23 cellular contexts compared by ENCODE assay signal in genomic region chr10:96857613-96858012, GRCh38. TPM values are rescaled to one million over a fixed set of nuclear protein-coding genes. Genes with fewer than 3 reads are reported as not detected.
DNase-seq lines count a peak whose midpoint lies in the region; ATAC-seq, FAIRE-seq and TF ChIP-seq lines count a peak whose summit lies in the region.
"Had no signal": no experiment of that assay in that cellular context is flagged by ENCODE, and none has a peak within 500 bp of the region (broad histone marks: within the 10 kb centered on the region; RNA-seq: fewer than 3 reads in every experiment).

No MANE protein-coding gene starts in this region.

- H3K36me3 ChIP-seq in CD4-positive, CD25-positive, alpha-beta regulatory T cell (ENCODE audit: control insufficient read depth, insufficient read depth, low read length) = peaks cover 13% of the 10 kb centered on the region
- peaks cover 7% of the 10 kb centered on the region; the same call in 2 of the 3 replicates for H3K36me3 ChIP-seq in K562 (ENCODE audit: control insufficient read depth, insufficient read depth, low read length)
- H3K36me3 ChIP-seq: gastroesophageal sphincter had no signal

- no peaks in the 10 kb centered on the region for H3K9me1 ChIP-seq in K562 (ENCODE audit: control insufficient read depth, insufficient read depth, low read length)

- no peak for TF ChIP-seq RAD21 in K562 (CRISPR knock-in tag; conservative IDR thresholded peaks at IDR 0.05 in 1 of 2, IDR thresholded peaks at IDR 0.05 in 1 of 2)

- CTCF ChIA-PET in K562 (lab: Yijun Ruan, JAX; ENCODE audit: low intra/inter-chr PET ratio) = no interaction called here

- no peak for ATAC-seq in CD4-positive, CD25-positive, alpha-beta regulatory T cell (ENCODE audit: low read depth in 2 of 2)
- ATAC-seq in K562 (peak; percentile 58; the same call in 2 of the 3 replicates), GM21619 (IDR thresholded peaks at IDR 0.05; ENCODE audit: unreplicated experiment) (no peak), HG03571 (IDR thresholded peaks at IDR 0.05; ENCODE audit: unreplicated experiment) (no peak), Right ventricle myocardium inferior (no peak)
- ATAC-seq in natural killer cell treated with Interleukin-12 subunit alpha and Interleukin-12 subunit beta and Interleukin-15 and Interleukin-18, amount 100 ng/mL, for 72 hours = no peak
- ATAC-seq: activated T-cell treated with anti-CD3 and anti-CD28 coated beads, Interleukin-2, amount 50 U/mL, for 4 hours; gastroesophageal sphincter; left lobe of liver; T-helper 17 cell had no signal

- H3K4me1 ChIP-seq in CD4-positive, CD25-positive, alpha-beta regulatory T cell (ENCODE audit: control insufficient read depth, insufficient read depth, low read length, poor library complexity, severe bottlenecking) = peaks cover 4% of the 10 kb centered on the region
- H3K4me1 ChIP-seq in K562 (replicated peaks in 1 of 2; ENCODE audit: control insufficient read depth in 2 of 2, insufficient read depth in 2 of 2, low read length in 2 of 2) = peaks cover 0 to 12% of the 10 kb centered on the region in 2 experiments; a peak in 3 of 5 replicates

- H3K4me3 Mint-ChIP-seq in CD4-positive, CD25-positive, alpha-beta regulatory T cell = no peak overlapping the region
- no peak overlapping the region for H3K4me3 Mint-ChIP-seq in natural killer cell treated with Interleukin-12 subunit alpha and Interleukin-12 subunit beta and Interleukin-15 and Interleukin-18, amount 100 ng/mL, for 72 hours
- H3K4me3 Mint-ChIP-seq: activated CD4-positive, alpha-beta memory T cell treated with anti-CD3 and anti-CD28 coated beads for 36 hours; activated T-cell treated with anti-CD3 and anti-CD28 coated beads, Interleukin-2, amount 50 U/mL, for 4 hours; CD8-positive, alpha-beta memory T cell; T-helper 17 cell had no signal

- H3K27me3 ChIP-seq in CD4-positive, CD25-positive, alpha-beta regulatory T cell (ENCODE audit: control insufficient read depth, insufficient read depth, low read length) = no peaks in the 10 kb centered on the region
- H3K27me3 ChIP-seq in K562 (ENCODE audit: control insufficient read depth in 2 of 2, insufficient read depth in 2 of 2, low read length in 2 of 2) = no peaks in the 10 kb centered on the region
- H3K27me3 ChIP-seq: cardiac muscle cell, gastroesophageal sphincter, right atrium auricular region, tibial nerve had no signal

- POLR2A ChIA-PET in K562 (lab: Yijun Ruan, JAX) = no interaction called here

- peaks cover 4% of the 10 kb centered on the region; the same call in 1 of the 2 replicates for H4K20me1 ChIP-seq in K562 (replicated peaks; ENCODE audit: control insufficient read depth, insufficient read depth, low read length)

- in situ Hi-C loops in K562 (cut with MboI) = no loop called here

- no peak for DNase-seq in CD4-positive, CD25-positive, alpha-beta regulatory T cell
- DNase-seq in LHCN-M2 (ENCODE audit: low read depth) = peak; percentile 36
- peak in 1 of 4 experiments; percentile 7 for DNase-seq in K562 (ENCODE audit: extremely low read depth in 1 of 4, low spot score in 3 of 4)
- no peak for DNase-seq in natural killer cell treated with Interleukin-12 subunit alpha and Interleukin-12 subunit beta and Interleukin-15 and Interleukin-18, amount 100 ng/mL, for 72 hours (ENCODE audit: low spot score)
- DNase-seq in Right ventricle myocardium inferior (ENCODE audit: missing footprints) = no peak
- DNase-seq in LoVo (ENCODE audit: low spot score) = no peak
- DNase-seq: activated CD4-positive, alpha-beta memory T cell treated with anti-CD3 and anti-CD28 coated beads for 36 hours; activated T-cell treated with anti-CD3 and anti-CD28 coated beads, Interleukin-2, amount 50 U/mL, for 4 hours; CD8-positive, alpha-beta memory T cell; NCI-H1436 treated with DMSO at 0.1 percent for 48 hours; NCI-H2171 treated with DMSO at 0.1 percent for 48 hours; nucleus accumbens; SIG-M5; T-helper 17 cell; WERI-Rb-1 had no signal

- peak overlapping the region; percentile 5 to 68 (median 34) for H3K27ac Mint-ChIP-seq in CD4-positive, CD25-positive, alpha-beta regulatory T cell
- H3K27ac Mint-ChIP-seq in natural killer cell treated with Interleukin-12 subunit alpha and Interleukin-12 subunit beta and Interleukin-15 and Interleukin-18, amount 100 ng/mL, for 72 hours = peak overlapping the region; percentile 5 to 24

- peaks cover 0 to 3% (median 0%) of the 10 kb centered on the region in 7 donors for H3K9me3 Mint-ChIP-seq in CD4-positive, CD25-positive, alpha-beta regulatory T cell
- no peaks in the 10 kb centered on the region for H3K9me3 Mint-ChIP-seq in natural killer cell treated with Interleukin-12 subunit alpha and Interleukin-12 subunit beta and Interleukin-15 and Interleukin-18, amount 100 ng/mL, for 72 hours
- H3K9me3 Mint-ChIP-seq: activated CD4-positive, alpha-beta memory T cell treated with anti-CD3 and anti-CD28 coated beads for 36 hours; activated T-cell treated with anti-CD3 and anti-CD28 coated beads, Interleukin-2, amount 50 U/mL, for 4 hours; CD8-positive, alpha-beta memory T cell had no signal

- H3K9me3 ChIP-seq in CD4-positive, CD25-positive, alpha-beta regulatory T cell (ENCODE audit: control insufficient read depth in 2 of 2, low read length in 2 of 2) = no peaks in the 10 kb centered on the region
- H3K9me3 ChIP-seq in K562 (replicated peaks; ENCODE audit: control insufficient read depth, insufficient read depth, low read depth, low read length) = no peaks in the 10 kb centered on the region
- H3K9me3 ChIP-seq: gastroesophageal sphincter, right atrium auricular region, tibial nerve had no signal

- H2AFZ ChIP-seq in K562 (ENCODE audit: low read depth, low read length) = no peak overlapping the region

- 79% methylated on average over 3 of the region's 3 CpGs for WGBS in K562 (ENCODE audit: insufficient coverage, low coverage, missing lambda C conversion rate)

- TF ChIP-seq EP300 in K562 (IDR thresholded peaks at IDR 0.05; ENCODE audit: low read length) = no peak

- no peak overlapping the region for H3K9ac ChIP-seq in K562 (ENCODE audit: insufficient read depth in 1 of 2, low read depth in 2 of 2, low read length in 2 of 2)

- no peak for TF ChIP-seq POLR2A in K562 (conservative IDR thresholded peaks at IDR 0.05)

- FAIRE-seq in K562 (lab: Jason Lieb, UNC) = peak; percentile 42
- FAIRE-seq: H1 had no signal

- no peak overlapping the region for H3K27ac ChIP-seq in CD4-positive, CD25-positive, alpha-beta regulatory T cell (ENCODE audit: insufficient read depth, low read length, poor library complexity, severe bottlenecking)
- no peak overlapping the region for H3K27ac ChIP-seq in K562 (ENCODE audit: extremely low read depth, low read depth, low read length)
- H3K27ac ChIP-seq: cardiac muscle cell, gastroesophageal sphincter, right atrium auricular region, tibial nerve, WERI-Rb-1 had no signal

- no TSS peak for BruUV-seq in K562 (replicated peaks; lab: Mats Ljungman, UMichigan)

- no peaks in the 10 kb centered on the region for H3K27me3 Mint-ChIP-seq in CD4-positive, CD25-positive, alpha-beta regulatory T cell
- no peaks in the 10 kb centered on the region for H3K27me3 Mint-ChIP-seq in natural killer cell treated with Interleukin-12 subunit alpha and Interleukin-12 subunit beta and Interleukin-15 and Interleukin-18, amount 100 ng/mL, for 72 hours
- H3K27me3 Mint-ChIP-seq: activated CD4-positive, alpha-beta memory T cell treated with anti-CD3 and anti-CD28 coated beads for 36 hours; CD8-positive, alpha-beta memory T cell; T-helper 17 cell had no signal

- H3K36me3 Mint-ChIP-seq in CD4-positive, CD25-positive, alpha-beta regulatory T cell = peaks cover 39% of the 10 kb centered on the region
- H3K36me3 Mint-ChIP-seq in natural killer cell treated with Interleukin-12 subunit alpha and Interleukin-12 subunit beta and Interleukin-15 and Interleukin-18, amount 100 ng/mL, for 72 hours = no peaks in the 10 kb centered on the region

- peaks cover 27 to 82% (median 68%) of the 10 kb centered on the region in 4 donors for H3K4me1 Mint-ChIP-seq in CD4-positive, CD25-positive, alpha-beta regulatory T cell
- peaks cover 51 to 63% of the 10 kb centered on the region in 2 donors for H3K4me1 Mint-ChIP-seq in natural killer cell treated with Interleukin-12 subunit alpha and Interleukin-12 subunit beta and Interleukin-15 and Interleukin-18, amount 100 ng/mL, for 72 hours (ENCODE audit: low read depth in 2 of 2)

- peaks cover 90% of the 10 kb centered on the region for H3K79me2 ChIP-seq in K562 (ENCODE audit: control insufficient read depth, insufficient read depth, low read length)

- H3K4me2 ChIP-seq in K562 (ENCODE audit: insufficient read depth, low read length) = no peak overlapping the region

- no peak overlapping the region for H3K4me3 ChIP-seq in CD4-positive, CD25-positive, alpha-beta regulatory T cell (ENCODE audit: low read depth, low read length)
- H3K4me3 ChIP-seq in K562 = no peak overlapping the region
- H3K4me3 ChIP-seq: cardiac muscle cell, gastroesophageal sphincter, right atrium auricular region, tibial nerve had no signal

- TF ChIP-seq CTCF in K562 (IDR thresholded peaks at IDR 0.05 in 2 of 3, conservative IDR thresholded peaks at IDR 0.05 in 1 of 3; ENCODE audit: insufficient read depth in 2 of 3, low read depth in 1 of 3, low read length in 3 of 3) = no peak

- intact Hi-C loops in K562 (cut with micrococcal nuclease) (no loop called here), Right ventricle myocardium inferior (cut with DNase I) (no loop called here)

RNA-seq across cellular contexts. Expression of gene LCOR, which starts 25.5 kb away (rescaled TPM):
- 63.1 TPM for total RNA-seq in CD4-positive, CD25-positive, alpha-beta regulatory T cell
- 10 to 100 TPM; 12.7 to 17.7 (median 16.3) TPM for polyA plus RNA-seq in CD4-positive, CD25-positive, alpha-beta regulatory T cell
- 13.2 and 14.9 TPM in 2 replicates for total RNA-seq in LHCN-M2 (2014; rRNA removed)
- 4.8 TPM for polyA plus RNA-seq in LHCN-M2 (2012)
- total RNA-seq in K562 (2011; cell fraction: chromatin; rRNA removed; ENCODE audit: low replicate concordance) = 15.1 and 59.1 TPM in 2 replicates
- 6.8 and 10.8 TPM in 2 replicates for total RNA-seq in K562 (2011; cell fraction: nucleolus; rRNA removed)
- 35.4 and 55.9 TPM in 2 replicates for total RNA-seq in K562 (2011; cell fraction: nucleoplasm; rRNA removed)
- total RNA-seq in K562 (2014; rRNA removed) = 7.2 and 9.3 TPM in 2 replicates
- 16.9 and 18.2 TPM in 2 replicates for total RNA-seq in K562 (2014; rRNA removed; fragmentation: Illumina TruSeq; extraction: Trizol)
- 14.9 and 15.7 TPM in 2 replicates for total RNA-seq in K562 (2015; rRNA removed; fragmentation: Illumina TruSeq; extraction: Trizol)
- 20.3 and 23.7 TPM in 2 replicates for total RNA-seq in K562 (2021)
- 8.6 and 9.5 TPM in 2 replicates for polyA plus RNA-seq in K562 (2011; rRNA removed)
- 3.0 and 4.8 TPM in 2 replicates for polyA plus RNA-seq in K562 (2011; cell fraction: cytosol; rRNA removed)
- polyA plus RNA-seq in K562 (2011; cell fraction: nucleus; rRNA removed) = 7.8 and 8.1 TPM in 2 replicates
- polyA plus RNA-seq in K562 (2012) = 4.4 and 5.1 TPM in 2 replicates
- 7.4 and 14.4 TPM in 2 replicates for polyA plus RNA-seq in K562 (2014; fragmentation: Illumina TruSeq; extraction: Trizol)
- polyA plus RNA-seq in K562 (2014; fragmentation: Nextera tagmentation; extraction: Ambion mirVana) = 1 to 10 TPM; 3.6 to 7.2 TPM
- polyA plus RNA-seq in K562 (2014; rRNA removed) = 9.7 and 25.2 TPM in 2 replicates
- 22.9 and 31.8 TPM in 2 replicates for polyA minus RNA-seq in K562 (2011; rRNA and poly(A)+ RNA removed)
- polyA minus RNA-seq in K562 (2011; cell fraction: cytosol; rRNA and poly(A)+ RNA removed) = 11.8 and 12.9 TPM in 2 replicates
- polyA minus RNA-seq in K562 (2011; cell fraction: nucleus; rRNA and poly(A)+ RNA removed) = 17.9 and 25.0 TPM in 2 replicates
- total RNA-seq in natural killer cell treated with Interleukin-12 subunit alpha and Interleukin-12 subunit beta and Interleukin-15 and Interleukin-18, amount 100 ng/mL, for 72 hours = 10 to 100 TPM; 58.7 to 70.2 TPM
- 21.7 TPM for total RNA-seq in Right ventricle myocardium inferior
